Comparison of ENCODE assay signal across 8 cellular contexts in the genomic region with DNA sequence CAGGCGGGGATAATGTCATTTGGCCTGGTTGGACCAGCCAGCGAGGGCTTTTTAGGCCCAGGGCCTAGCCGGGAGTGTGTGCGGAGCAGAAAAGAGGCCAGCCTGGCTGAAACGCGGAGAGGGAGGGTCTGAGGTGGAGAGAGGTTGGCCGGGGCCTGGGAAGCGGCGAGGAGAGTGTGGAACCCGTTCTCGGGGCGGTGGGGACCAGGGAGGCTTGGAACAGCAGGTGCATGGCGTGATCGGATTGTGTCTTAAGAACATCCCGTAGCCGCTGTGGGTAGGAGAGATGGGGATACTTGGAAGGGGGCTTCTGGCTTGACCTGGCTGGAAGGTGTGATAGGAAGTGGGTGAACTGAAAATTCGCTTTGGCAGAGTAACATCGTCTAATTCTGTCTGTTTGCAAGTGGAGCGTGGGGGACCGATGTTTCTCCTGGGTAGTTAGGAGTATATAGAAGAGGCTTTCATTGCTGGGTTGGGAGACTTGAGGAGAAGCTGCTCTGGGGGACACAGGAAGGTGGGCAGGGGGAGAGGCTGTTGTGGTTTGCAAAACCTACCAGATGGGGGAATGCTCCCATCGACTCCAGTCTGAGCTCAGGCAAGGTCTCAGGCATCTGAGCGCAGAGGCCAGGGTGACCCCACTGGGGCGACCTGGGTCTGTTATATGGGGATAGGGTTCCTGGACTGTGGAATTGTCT. TPM values are rescaled to one million over a fixed set of nuclear protein-coding genes. Genes with fewer than 3 reads are reported as not detected.
DNase-seq lines count a peak whose midpoint lies in the region; ATAC-seq and TF ChIP-seq lines count a peak whose summit lies in the region.

No MANE protein-coding gene starts in this region.

- H3K36me3 ChIP-seq in iPS-20b (ENCODE audit: insufficient read depth, low read depth, low read length) (peaks cover 8% of the 10 kb centered on the region), BE2C (no peaks in the 10 kb centered on the region)

- DNase-seq in Right ventricle myocardium superior (no peak), cardiac septum (ENCODE audit: low spot score) (no peak), BE2C (no peak)
- no peak for DNase-seq in activated CD4-positive, alpha-beta memory T cell treated with anti-CD3 and anti-CD28 coated beads, Interleukin-2, amount 10 ng/mL, durations not matched to agents 7 days and 5 days

- no peak overlapping the region for H3K27ac ChIP-seq in iPS-20b (ENCODE audit: low read length)

- peaks cover 28% of the 10 kb centered on the region for H3K4me1 Mint-ChIP-seq in activated CD4-positive, alpha-beta memory T cell treated with anti-CD3 and anti-CD28 coated beads, Interleukin-2, amount 10 ng/mL, durations not matched to agents 7 days and 5 days
- peaks cover 40% of the 10 kb centered on the region for H3K4me1 Mint-ChIP-seq in stimulated activated naive CD8-positive, alpha-beta T cell treated with anti-CD3 and anti-CD28 coated beads, Interleukin-15, Interleukin-2, amounts not matched to agents 100 ng/mL and 50 ng/mL, for 24 hours (ENCODE audit: low read depth)

- peak overlapping the region; percentile 79 for H3K4me3 Mint-ChIP-seq in activated CD4-positive, alpha-beta memory T cell treated with anti-CD3 and anti-CD28 coated beads, Interleukin-2, amount 10 ng/mL, durations not matched to agents 7 days and 5 days
- peak overlapping the region; percentile 91 for H3K4me3 Mint-ChIP-seq in stimulated activated naive CD8-positive, alpha-beta T cell treated with anti-CD3 and anti-CD28 coated beads, Interleukin-15, Interleukin-2, amounts not matched to agents 100 ng/mL and 50 ng/mL, for 24 hours

- no peaks in the 10 kb centered on the region for H3K27me3 Mint-ChIP-seq in activated CD4-positive, alpha-beta memory T cell treated with anti-CD3 and anti-CD28 coated beads, Interleukin-2, amount 10 ng/mL, durations not matched to agents 7 days and 5 days
- no peaks in the 10 kb centered on the region for H3K27me3 Mint-ChIP-seq in stimulated activated naive CD8-positive, alpha-beta T cell treated with anti-CD3 and anti-CD28 coated beads, Interleukin-15, Interleukin-2, amounts not matched to agents 100 ng/mL and 50 ng/mL, for 24 hours

- H3K4me3 ChIP-seq in iPS-20b (ENCODE audit: low read length) (peak overlapping the region; percentile 67), BE2C (ENCODE audit: low read depth, low read length) (no peak overlapping the region)

- no peaks in the 10 kb centered on the region for H3K27me3 ChIP-seq in iPS-20b (ENCODE audit: insufficient read depth, low read length)
- H3K27me3 ChIP-seq in BE2C = peaks cover 7% of the 10 kb centered on the region

- TF ChIP-seq CTCF in BE2C (IDR thresholded peaks at IDR 0.05; ENCODE audit: low read depth, low read length) = no peak

- CTCF ChIA-PET in activated CD4-positive, alpha-beta memory T cell treated with anti-CD3 and anti-CD28 coated beads, Interleukin-2, amount 10 ng/mL, durations not matched to agents 7 days and 5 days (lab: Charles Lee) = interaction anchor here (0.6 to 1.7 kb wide), 6 partner anchors 15 to 267 kb away, joined by 3 to 5 read pairs (median 4); a partner anchor contains a TSS

- POLR2A ChIA-PET in activated CD4-positive, alpha-beta memory T cell treated with anti-CD3 and anti-CD28 coated beads, Interleukin-2, amount 10 ng/mL, durations not matched to agents 7 days and 5 days (lab: Charles Lee) = interaction anchor here (0.7 to 9.8 kb wide), 11 partner anchors 9 to 265 kb away, joined by 3 to 67 read pairs (median 5); a partner anchor contains a TSS

- no peaks in the 10 kb centered on the region for H3K9me3 Mint-ChIP-seq in activated CD4-positive, alpha-beta memory T cell treated with anti-CD3 and anti-CD28 coated beads, Interleukin-2, amount 10 ng/mL, durations not matched to agents 7 days and 5 days
- H3K9me3 Mint-ChIP-seq in stimulated activated naive CD8-positive, alpha-beta T cell treated with anti-CD3 and anti-CD28 coated beads, Interleukin-15, Interleukin-2, amounts not matched to agents 100 ng/mL and 50 ng/mL, for 24 hours = no peaks in the 10 kb centered on the region

- no peaks in the 10 kb centered on the region for H3K9me3 ChIP-seq in iPS-20b (ENCODE audit: insufficient read depth, low read depth, low read length)
- H3K9me3 ChIP-seq in BE2C = no peaks in the 10 kb centered on the region

- intact Hi-C loops in Right ventricle myocardium superior (cut with DNase I) = loop anchor here (5.0 to 10.0 kb wide), 2 partner anchors 42 to 55 kb away; no protein-coding TSS in a partner anchor
- intact Hi-C loops in cardiac septum (cut with DNase I) = loop anchor here (5.0 kb wide), 1 partner anchor 42 kb away; no protein-coding TSS in a partner anchor

- H3K27ac Mint-ChIP-seq in activated CD4-positive, alpha-beta memory T cell treated with anti-CD3 and anti-CD28 coated beads, Interleukin-2, amount 10 ng/mL, durations not matched to agents 7 days and 5 days = peak overlapping the region; percentile 81
- peak overlapping the region; percentile 90 for H3K27ac Mint-ChIP-seq in stimulated activated naive CD8-positive, alpha-beta T cell treated with anti-CD3 and anti-CD28 coated beads, Interleukin-15, Interleukin-2, amounts not matched to agents 100 ng/mL and 50 ng/mL, for 24 hours

- peaks cover 7% of the 10 kb centered on the region for H3K4me1 ChIP-seq in iPS-20b (ENCODE audit: insufficient read depth, low read length)
- H3K4me1 ChIP-seq in BE2C = peaks cover 3% of the 10 kb centered on the region

- ATAC-seq in Right ventricle myocardium superior (ENCODE audit: poor library complexity) = peak; percentile 4
- ATAC-seq in GM18909 (IDR thresholded peaks at IDR 0.05; ENCODE audit: poor library complexity, unreplicated experiment) = no peak
- ATAC-seq in GM21825 (IDR thresholded peaks at IDR 0.05; ENCODE audit: unreplicated experiment) = no peak

- peak overlapping the region; percentile 63 for H3K9ac ChIP-seq in iPS-20b (ENCODE audit: low read depth, low read length)

- no peaks in the 10 kb centered on the region for H3K36me3 Mint-ChIP-seq in activated CD4-positive, alpha-beta memory T cell treated with anti-CD3 and anti-CD28 coated beads, Interleukin-2, amount 10 ng/mL, durations not matched to agents 7 days and 5 days (ENCODE audit: low read depth)
- H3K36me3 Mint-ChIP-seq in stimulated activated naive CD8-positive, alpha-beta T cell treated with anti-CD3 and anti-CD28 coated beads, Interleukin-15, Interleukin-2, amounts not matched to agents 100 ng/mL and 50 ng/mL, for 24 hours (ENCODE audit: low read depth) = peaks cover 19% of the 10 kb centered on the region

RNA-seq across cellular contexts. Expression of a gene that starts 0.9 kb away (rescaled TPM):
- 19.1 TPM for total RNA-seq in Right ventricle myocardium superior
- 24.1 TPM for total RNA-seq in cardiac septum
- total RNA-seq in activated CD4-positive, alpha-beta memory T cell treated with anti-CD3 and anti-CD28 coated beads, Interleukin-2, amount 10 ng/mL, durations not matched to agents 7 days and 5 days = 10 to 100 TPM; 23.2 TPM
- 5.1 TPM for polyA plus RNA-seq in BE2C (2012; ENCODE audit: insufficient read depth, insufficient read length, low read depth)
